Comparison of ENCODE assay signal across 8 cellular contexts in genomic region chr9:110626109-110626829, GRCh38. TPM values are rescaled to one million over a fixed set of nuclear protein-coding genes. Genes with fewer than 3 reads are reported as not detected.
DNase-seq lines count a peak whose midpoint lies in the region; ATAC-seq, FAIRE-seq and TF ChIP-seq lines count a peak whose summit lies in the region.

No MANE protein-coding gene starts in this region.

- H3K4me1 ChIP-seq in endothelial cell of umbilical vein (ENCODE audit: control insufficient read depth, extremely low read depth, insufficient read depth, low read length) (no peaks in the 10 kb centered on the region), neural progenitor cell (no peaks in the 10 kb centered on the region)

- H3K27ac Mint-ChIP-seq in neural progenitor cell = no peak overlapping the region

- H3K4me2 ChIP-seq in endothelial cell of umbilical vein (ENCODE audit: insufficient read depth, low read length) (no peak overlapping the region), neural progenitor cell (no peak overlapping the region)

- H3K79me2 ChIP-seq in endothelial cell of umbilical vein (ENCODE audit: control insufficient read depth, insufficient read depth, low read length) (no peaks in the 10 kb centered on the region), neural progenitor cell (ENCODE audit: low read depth) (no peaks in the 10 kb centered on the region)

- CTCF ChIA-PET in endothelial cell of umbilical vein (lab: Charles Lee) = interaction anchor here (1.0 kb wide), 1 partner anchor 199 kb away, joined by 4 read pairs; no protein-coding TSS in a partner anchor

- peak; percentile 94 for ATAC-seq in GM19468 (IDR thresholded peaks at IDR 0.05; ENCODE audit: extremely low read depth, unreplicated experiment)
- peak; percentile 90 for ATAC-seq in HG03457 (IDR thresholded peaks at IDR 0.05; ENCODE audit: unreplicated experiment)

- intact Hi-C loops in endothelial cell of umbilical vein (cut with micrococcal nuclease) = loop anchor here (10.0 kb wide), 1 partner anchor 741 kb away; no protein-coding TSS in a partner anchor

- H4K20me1 ChIP-seq in endothelial cell of umbilical vein (replicated peaks; ENCODE audit: control insufficient read depth, extremely low read depth, insufficient read depth, low read length) (no peaks in the 10 kb centered on the region), neural progenitor cell (ENCODE audit: low read depth) (no peaks in the 10 kb centered on the region)

- no peaks in the 10 kb centered on the region for H3F3A ChIP-seq in neural progenitor cell (ENCODE audit: low read depth)

- POLR2A ChIA-PET in endothelial cell of umbilical vein (lab: Charles Lee) = no interaction called here

- H3K27ac ChIP-seq in endothelial cell of umbilical vein (ENCODE audit: insufficient read depth, low read depth, low read length) (no peak overlapping the region), neural progenitor cell (no peak overlapping the region)

- peaks cover 2% of the 10 kb centered on the region for H3K9me3 Mint-ChIP-seq in neural progenitor cell

- H3K27me3 ChIP-seq in endothelial cell of umbilical vein (ENCODE audit: control insufficient read depth in 2 of 2, insufficient read depth in 2 of 2, low read length in 2 of 2) (no peaks in the 10 kb centered on the region), neural progenitor cell (no peaks in the 10 kb centered on the region)

- TF ChIP-seq POLR2A in endothelial cell of umbilical vein (IDR thresholded peaks at IDR 0.05; ENCODE audit: low read depth, low read length) = no peak

- TF ChIP-seq CTCF in endothelial cell of umbilical vein (IDR thresholded peaks at IDR 0.05; ENCODE audit: extremely low read depth in 1 of 2, insufficient read depth in 1 of 2, low read depth in 1 of 2, low read length in 2 of 2) = no peak
- TF ChIP-seq CTCF in neural progenitor cell (IDR thresholded peaks at IDR 0.05) = no peak

- no peaks in the 10 kb centered on the region for H3K27me3 Mint-ChIP-seq in neural progenitor cell (ENCODE audit: insufficient read depth, low read depth)

- no peaks in the 10 kb centered on the region for H3K36me3 ChIP-seq in endothelial cell of umbilical vein (ENCODE audit: control insufficient read depth in 2 of 2, extremely low read depth in 1 of 2, insufficient read depth in 2 of 2, low read length in 2 of 2)
- no peaks in the 10 kb centered on the region for H3K36me3 ChIP-seq in neural progenitor cell

- H3K4me3 Mint-ChIP-seq in neural progenitor cell = no peak overlapping the region

- H2AFZ ChIP-seq in endothelial cell of umbilical vein (ENCODE audit: low read depth, low read length) (peak overlapping the region; percentile 27), neural progenitor cell (replicated peaks) (no peak overlapping the region)

- DNase-seq in Daoy (ENCODE audit: low read depth) (peak; percentile 93), endothelial cell of umbilical vein (ENCODE audit: low read depth, low spot score) (peak; percentile 36), OCI-M2 (lab: John Stamatoyannopoulos, UW; ENCODE audit: unreplicated experiment) (no peak), NCI-H2081 (lab: John Stamatoyannopoulos, UW) (no peak), NCI-H2196 (lab: John Stamatoyannopoulos, UW; ENCODE audit: unreplicated experiment) (no peak), neural progenitor cell (ENCODE audit: low spot score) (no peak)

- H3K4me1 Mint-ChIP-seq in neural progenitor cell = no peaks in the 10 kb centered on the region

- H3K9me1 ChIP-seq in endothelial cell of umbilical vein (replicated peaks; ENCODE audit: control insufficient read depth, extremely low read depth, insufficient read depth, low read length) = no peaks in the 10 kb centered on the region

- no TSS peak for BruUV-seq in endothelial cell of umbilical vein (replicated peaks; lab: Mats Ljungman, UMichigan)

- no peaks in the 10 kb centered on the region for H3K36me3 Mint-ChIP-seq in neural progenitor cell

- no peak for FAIRE-seq in endothelial cell of umbilical vein (lab: Jason Lieb, UNC)

- H3K9me3 ChIP-seq in endothelial cell of umbilical vein (replicated peaks; ENCODE audit: control insufficient read depth, insufficient read depth, low read length) = no peaks in the 10 kb centered on the region
- H3K9me3 ChIP-seq in neural progenitor cell (ENCODE audit: low read depth) = no peaks in the 10 kb centered on the region

- H3K4me3 ChIP-seq in endothelial cell of umbilical vein (replicated peaks in 1 of 3; ENCODE audit: insufficient read depth in 1 of 3, low read depth in 1 of 3, low read length in 3 of 3) = no peak overlapping the region
- no peak overlapping the region for H3K4me3 ChIP-seq in neural progenitor cell

- H3K9ac ChIP-seq in endothelial cell of umbilical vein (replicated peaks; ENCODE audit: extremely low read depth, insufficient read depth, low read length) = no peak overlapping the region
- no peak overlapping the region for H3K9ac ChIP-seq in neural progenitor cell

- dilution Hi-C loops in endothelial cell of umbilical vein (cut with MboI; ENCODE audit: extremely low pct_ligation_motif_present, low sequenced_read_pairs) = no loop called here

TF ChIP-seq in endothelial cell of umbilical vein, 7 proteins besides CTCF, POLR2A, EP300 and RAD21:
- TF ChIP-seq MYC (IDR thresholded peaks at IDR 0.05; ENCODE audit: low read depth, low read length) = no peak
- no peak for TF ChIP-seq MAX (IDR thresholded peaks at IDR 0.05; ENCODE audit: insufficient read depth, insufficient read length)
- no peak for TF ChIP-seq GATA2 (IDR thresholded peaks at IDR 0.05; ENCODE audit: insufficient read depth, insufficient read length, low read depth, low read length)
- TF ChIP-seq POLR2AphosphoS5 (IDR thresholded peaks at IDR 0.05; ENCODE audit: insufficient read depth, low read depth, low read length) = no peak
- no peak for TF ChIP-seq JUN (IDR thresholded peaks at IDR 0.05; ENCODE audit: borderline replicate concordance, insufficient read depth, insufficient read length, low read depth)
- no peak for TF ChIP-seq EZH2 (IDR thresholded peaks at IDR 0.05; ENCODE audit: borderline replicate concordance, low read depth, low read length, severe bottlenecking)
- no peak for TF ChIP-seq FOS (IDR thresholded peaks at IDR 0.05; ENCODE audit: borderline replicate concordance, insufficient read depth, low read length)

RNA-seq across cellular contexts. Expression of gene MUSK, which starts 42.3 kb away (rescaled TPM):
- total RNA-seq in Daoy (2014; rRNA removed; shearing (Covaris generic)) = not detected in 2 replicates
- total RNA-seq in endothelial cell of umbilical vein (not detected in 2 replicates), neural progenitor cell (ENCODE audit: low replicate concordance) (0.22 and 0.24 TPM in 2 replicates)
- 0.08 TPM in 1 of 2 replicates, not detected in the other for polyA plus RNA-seq in endothelial cell of umbilical vein
- 0.06 TPM in 1 of 2 replicates, not detected in the other for polyA plus RNA-seq in endothelial cell of umbilical vein (2011; cell fraction: cytosol; rRNA removed)
- not detected in 2 replicates for polyA plus RNA-seq in endothelial cell of umbilical vein (2011; cell fraction: nucleus; rRNA removed)
- not detected in 2 replicates for polyA plus RNA-seq in endothelial cell of umbilical vein (2012)
- not detected in 2 replicates for polyA minus RNA-seq in endothelial cell of umbilical vein
- polyA minus RNA-seq in endothelial cell of umbilical vein (2011; cell fraction: cytosol; rRNA and poly(A)+ RNA removed) = not detected
- not detected in 2 replicates for polyA minus RNA-seq in endothelial cell of umbilical vein (2011; cell fraction: nucleus; rRNA and poly(A)+ RNA removed)

RNA-seq across cellular contexts. Expression of gene SVEP1, which starts 46.7 kb away (rescaled TPM):
- 0.86 and 1.3 TPM in 2 replicates for total RNA-seq in Daoy (2014; rRNA removed; shearing (Covaris generic))
- total RNA-seq in endothelial cell of umbilical vein = 0.12 and 0.29 TPM in 2 replicates
- polyA plus RNA-seq in endothelial cell of umbilical vein = 0.04 and 0.05 TPM in 2 replicates
- 0.01 and 0.03 TPM in 2 replicates for polyA plus RNA-seq in endothelial cell of umbilical vein (2011; cell fraction: cytosol; rRNA removed)
- 0.03 and 0.04 TPM in 2 replicates for polyA plus RNA-seq in endothelial cell of umbilical vein (2011; cell fraction: nucleus; rRNA removed)
- 0.04 and 0.05 TPM in 2 replicates for polyA plus RNA-seq in endothelial cell of umbilical vein (2012)
- polyA minus RNA-seq in endothelial cell of umbilical vein = 0.28 TPM in 1 of 2 replicates, not detected in the other
- not detected for polyA minus RNA-seq in endothelial cell of umbilical vein (2011; cell fraction: cytosol; rRNA and poly(A)+ RNA removed)
- polyA minus RNA-seq in endothelial cell of umbilical vein (2011; cell fraction: nucleus; rRNA and poly(A)+ RNA removed) = 0.14 and 0.19 TPM in 2 replicates
- 0.56 and 0.74 TPM in 2 replicates for total RNA-seq in neural progenitor cell (ENCODE audit: low replicate concordance)

Comparison
In these comparisons a context has a peak if more than half of its experiments do, and no peak if none do; other contexts are left out.
1. DNase-seq: peak in Daoy (single experiment) and endothelial cell of umbilical vein (single experiment); none in OCI-M2 (single experiment), NCI-H2081 (0 of 2), NCI-H2196 (single experiment) and neural progenitor cell (single experiment).